In the genomic region with DNA sequence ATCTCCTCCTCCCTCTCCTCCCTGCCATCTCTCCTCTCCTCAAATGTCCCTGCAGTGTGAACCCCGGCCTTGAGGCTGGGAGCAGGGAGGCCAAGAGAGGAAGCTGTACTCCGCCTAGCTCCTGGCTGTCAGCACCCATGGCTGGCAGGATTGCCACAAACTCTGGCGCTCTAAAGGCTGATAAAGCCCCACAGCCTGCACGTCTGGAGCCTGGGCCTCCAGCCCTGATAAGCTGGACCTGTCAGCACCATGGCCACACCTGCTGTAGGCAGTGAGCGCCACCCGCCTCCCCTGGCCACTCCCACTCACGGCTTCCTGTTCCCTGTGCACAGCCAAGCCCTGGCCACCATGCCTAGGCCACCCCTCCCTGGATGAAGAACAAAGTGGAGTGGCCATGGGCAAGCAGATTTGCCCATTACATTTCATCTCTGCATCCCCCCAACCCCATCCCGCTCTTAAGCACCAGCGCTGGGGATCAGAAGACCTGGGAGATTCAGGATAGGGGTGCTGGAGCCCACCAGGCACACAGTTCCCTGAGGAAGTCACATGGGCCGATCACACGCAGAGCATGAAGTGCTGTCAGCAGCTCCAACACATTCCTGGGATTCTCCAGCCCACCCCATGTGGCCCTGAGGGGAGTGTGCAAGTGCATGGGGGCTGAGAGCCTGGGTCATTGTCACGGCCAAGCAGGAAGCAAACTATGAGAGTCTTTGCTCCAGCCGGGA, we compare ENCODE assay signal across 1 cellular context.
TF ChIP-seq lines count a peak whose summit lies in the region.

No MANE protein-coding gene starts in this region.

TF ChIP-seq in H1, 55 proteins besides CTCF, POLR2A, EP300 and RAD21:
- TF ChIP-seq HDAC2 (IDR thresholded peaks at IDR 0.05; ENCODE audit: borderline replicate concordance in 1 of 2, low read depth in 2 of 2, low read length in 2 of 2) (no peak), GTF2F1 (IDR thresholded peaks at IDR 0.05; ENCODE audit: borderline replicate concordance, low read depth, low read length) (no peak), USF2 (IDR thresholded peaks at IDR 0.05; ENCODE audit: low read length) (peak; percentile 74), SP1 (IDR thresholded peaks at IDR 0.05; ENCODE audit: low read depth, low read length) (peak; percentile 28; the same call in 1 of the 2 replicates), TEAD4 (IDR thresholded peaks at IDR 0.05; ENCODE audit: low read depth, low read length) (peak; percentile 98), POU5F1 (IDR thresholded peaks at IDR 0.05; ENCODE audit: low read depth, low read length) (no peak), TAF7 (optimal IDR thresholded peaks at IDR 0.05; ENCODE audit: borderline replicate concordance, low read depth, low read length) (no peak), MAX (IDR thresholded peaks at IDR 0.05) (peak; percentile 67), TCF12 (IDR thresholded peaks at IDR 0.05; ENCODE audit: low read depth, low read length) (no peak), NRF1 (IDR thresholded peaks at IDR 0.05; ENCODE audit: low read depth, low read length) (no peak), YY1 (IDR thresholded peaks at IDR 0.05; ENCODE audit: low read depth, low read length) (no peak), POLR2AphosphoS5 (IDR thresholded peaks at IDR 0.05; ENCODE audit: low read depth, low read length) (no peak), JUN (IDR thresholded peaks at IDR 0.05; ENCODE audit: low read depth, low read length) (no peak), SIN3A (conservative IDR thresholded peaks at IDR 0.05 in 1 of 2, IDR thresholded peaks at IDR 0.05 in 1 of 2; ENCODE audit: low read depth in 1 of 2, low read length in 2 of 2) (peak; percentile 34 to 70; a peak in 1 of 4 replicates), CHD2 (IDR thresholded peaks at IDR 0.05; ENCODE audit: low read length) (0 out of 2 replicates have a peak, but pooled peaks have one; percentile 19), CHD1 (IDR thresholded peaks at IDR 0.05; ENCODE audit: low read depth, low read length) (no peak)
- TF ChIP-seq, protein P1, sequence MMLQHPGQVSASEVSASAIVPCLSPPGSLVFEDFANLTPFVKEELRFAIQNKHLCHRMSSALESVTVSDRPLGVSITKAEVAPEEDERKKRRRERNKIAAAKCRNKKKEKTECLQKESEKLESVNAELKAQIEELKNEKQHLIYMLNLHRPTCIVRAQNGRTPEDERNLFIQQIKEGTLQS (IDR thresholded peaks at IDR 0.05; ENCODE audit: insufficient read depth, low read depth, low read length), result peak; percentile 25; the same call in 1 of the 2 replicates
- TF ChIP-seq, protein P2, sequence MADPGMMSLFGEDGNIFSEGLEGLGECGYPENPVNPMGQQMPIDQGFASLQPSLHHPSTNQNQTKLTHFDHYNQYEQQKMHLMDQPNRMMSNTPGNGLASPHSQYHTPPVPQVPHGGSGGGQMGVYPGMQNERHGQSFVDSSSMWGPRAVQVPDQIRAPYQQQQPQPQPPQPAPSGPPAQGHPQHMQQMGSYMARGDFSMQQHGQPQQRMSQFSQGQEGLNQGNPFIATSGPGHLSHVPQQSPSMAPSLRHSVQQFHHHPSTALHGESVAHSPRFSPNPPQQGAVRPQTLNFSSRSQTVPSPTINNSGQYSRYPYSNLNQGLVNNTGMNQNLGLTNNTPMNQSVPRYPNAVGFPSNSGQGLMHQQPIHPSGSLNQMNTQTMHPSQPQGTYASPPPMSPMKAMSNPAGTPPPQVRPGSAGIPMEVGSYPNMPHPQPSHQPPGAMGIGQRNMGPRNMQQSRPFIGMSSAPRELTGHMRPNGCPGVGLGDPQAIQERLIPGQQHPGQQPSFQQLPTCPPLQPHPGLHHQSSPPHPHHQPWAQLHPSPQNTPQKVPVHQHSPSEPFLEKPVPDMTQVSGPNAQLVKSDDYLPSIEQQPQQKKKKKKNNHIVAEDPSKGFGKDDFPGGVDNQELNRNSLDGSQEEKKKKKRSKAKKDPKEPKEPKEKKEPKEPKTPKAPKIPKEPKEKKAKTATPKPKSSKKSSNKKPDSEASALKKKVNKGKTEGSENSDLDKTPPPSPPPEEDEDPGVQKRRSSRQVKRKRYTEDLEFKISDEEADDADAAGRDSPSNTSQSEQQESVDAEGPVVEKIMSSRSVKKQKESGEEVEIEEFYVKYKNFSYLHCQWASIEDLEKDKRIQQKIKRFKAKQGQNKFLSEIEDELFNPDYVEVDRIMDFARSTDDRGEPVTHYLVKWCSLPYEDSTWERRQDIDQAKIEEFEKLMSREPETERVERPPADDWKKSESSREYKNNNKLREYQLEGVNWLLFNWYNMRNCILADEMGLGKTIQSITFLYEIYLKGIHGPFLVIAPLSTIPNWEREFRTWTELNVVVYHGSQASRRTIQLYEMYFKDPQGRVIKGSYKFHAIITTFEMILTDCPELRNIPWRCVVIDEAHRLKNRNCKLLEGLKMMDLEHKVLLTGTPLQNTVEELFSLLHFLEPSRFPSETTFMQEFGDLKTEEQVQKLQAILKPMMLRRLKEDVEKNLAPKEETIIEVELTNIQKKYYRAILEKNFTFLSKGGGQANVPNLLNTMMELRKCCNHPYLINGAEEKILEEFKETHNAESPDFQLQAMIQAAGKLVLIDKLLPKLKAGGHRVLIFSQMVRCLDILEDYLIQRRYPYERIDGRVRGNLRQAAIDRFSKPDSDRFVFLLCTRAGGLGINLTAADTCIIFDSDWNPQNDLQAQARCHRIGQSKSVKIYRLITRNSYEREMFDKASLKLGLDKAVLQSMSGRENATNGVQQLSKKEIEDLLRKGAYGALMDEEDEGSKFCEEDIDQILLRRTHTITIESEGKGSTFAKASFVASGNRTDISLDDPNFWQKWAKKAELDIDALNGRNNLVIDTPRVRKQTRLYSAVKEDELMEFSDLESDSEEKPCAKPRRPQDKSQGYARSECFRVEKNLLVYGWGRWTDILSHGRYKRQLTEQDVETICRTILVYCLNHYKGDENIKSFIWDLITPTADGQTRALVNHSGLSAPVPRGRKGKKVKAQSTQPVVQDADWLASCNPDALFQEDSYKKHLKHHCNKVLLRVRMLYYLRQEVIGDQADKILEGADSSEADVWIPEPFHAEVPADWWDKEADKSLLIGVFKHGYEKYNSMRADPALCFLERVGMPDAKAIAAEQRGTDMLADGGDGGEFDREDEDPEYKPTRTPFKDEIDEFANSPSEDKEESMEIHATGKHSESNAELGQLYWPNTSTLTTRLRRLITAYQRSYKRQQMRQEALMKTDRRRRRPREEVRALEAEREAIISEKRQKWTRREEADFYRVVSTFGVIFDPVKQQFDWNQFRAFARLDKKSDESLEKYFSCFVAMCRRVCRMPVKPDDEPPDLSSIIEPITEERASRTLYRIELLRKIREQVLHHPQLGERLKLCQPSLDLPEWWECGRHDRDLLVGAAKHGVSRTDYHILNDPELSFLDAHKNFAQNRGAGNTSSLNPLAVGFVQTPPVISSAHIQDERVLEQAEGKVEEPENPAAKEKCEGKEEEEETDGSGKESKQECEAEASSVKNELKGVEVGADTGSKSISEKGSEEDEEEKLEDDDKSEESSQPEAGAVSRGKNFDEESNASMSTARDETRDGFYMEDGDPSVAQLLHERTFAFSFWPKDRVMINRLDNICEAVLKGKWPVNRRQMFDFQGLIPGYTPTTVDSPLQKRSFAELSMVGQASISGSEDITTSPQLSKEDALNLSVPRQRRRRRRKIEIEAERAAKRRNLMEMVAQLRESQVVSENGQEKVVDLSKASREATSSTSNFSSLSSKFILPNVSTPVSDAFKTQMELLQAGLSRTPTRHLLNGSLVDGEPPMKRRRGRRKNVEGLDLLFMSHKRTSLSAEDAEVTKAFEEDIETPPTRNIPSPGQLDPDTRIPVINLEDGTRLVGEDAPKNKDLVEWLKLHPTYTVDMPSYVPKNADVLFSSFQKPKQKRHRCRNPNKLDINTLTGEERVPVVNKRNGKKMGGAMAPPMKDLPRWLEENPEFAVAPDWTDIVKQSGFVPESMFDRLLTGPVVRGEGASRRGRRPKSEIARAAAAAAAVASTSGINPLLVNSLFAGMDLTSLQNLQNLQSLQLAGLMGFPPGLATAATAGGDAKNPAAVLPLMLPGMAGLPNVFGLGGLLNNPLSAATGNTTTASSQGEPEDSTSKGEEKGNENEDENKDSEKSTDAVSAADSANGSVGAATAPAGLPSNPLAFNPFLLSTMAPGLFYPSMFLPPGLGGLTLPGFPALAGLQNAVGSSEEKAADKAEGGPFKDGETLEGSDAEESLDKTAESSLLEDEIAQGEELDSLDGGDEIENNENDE (IDR thresholded peaks at IDR 0.05; ENCODE audit: insufficient replicate concordance, low read length), result no peak
